1 cellular context compared by ENCODE assay signal in genomic region chr10:63738410-63738809, GRCh38.
A peak's percentile ranks its signal among the peaks of the same experiment; 100 is the strongest.
TF ChIP-seq lines count a peak whose summit lies in the region.

No MANE protein-coding gene starts in this region.

TF ChIP-seq in HepG2, 621 proteins besides CTCF, POLR2A, EP300 and RAD21 (continued from another document and continues in another):
- TF ChIP-seq ZNF225 (CRISPR knock-in tag; IDR thresholded peaks at IDR 0.05) (no peak), SRY (CRISPR knock-in tag; IDR thresholded peaks at IDR 0.05) (peak; percentile 35; the same call in 1 of the 2 replicates), POGZ (CRISPR knock-in tag; IDR thresholded peaks at IDR 0.05) (peak; percentile 100), SKIL (CRISPR knock-in tag; IDR thresholded peaks at IDR 0.05; ENCODE audit: borderline replicate concordance) (no peak), HNF1B (CRISPR knock-in tag; IDR thresholded peaks at IDR 0.05) (peak; percentile 71; the same call in 1 of the 2 replicates), SALL1 (CRISPR knock-in tag; IDR thresholded peaks at IDR 0.05) (peak; percentile 96), NR2F1 (CRISPR knock-in tag; IDR thresholded peaks at IDR 0.05) (peak; percentile 92 to 97), RXRA (CRISPR knock-in tag; IDR thresholded peaks at IDR 0.05) (peak; percentile 89), STAT5B (CRISPR knock-in tag; IDR thresholded peaks at IDR 0.05) (no peak), HHEX (CRISPR knock-in tag; IDR thresholded peaks at IDR 0.05) (0 out of 2 replicates have a peak, but pooled peaks have one; percentile 58), ZSCAN12 (CRISPR knock-in tag; IDR thresholded peaks at IDR 0.05) (no peak), MED1 (CRISPR knock-in tag; IDR thresholded peaks at IDR 0.05) (peak; percentile 89), RCOR2 (CRISPR knock-in tag; IDR thresholded peaks at IDR 0.05) (peak; percentile 95), TRIM24 (CRISPR knock-in tag; IDR thresholded peaks at IDR 0.05) (peak; percentile 98), CEBPB (IDR thresholded peaks at IDR 0.05; ENCODE audit: borderline replicate concordance, low read depth, low read length) (peak; percentile 95), ZNF431 (CRISPR knock-in tag; IDR thresholded peaks at IDR 0.05; ENCODE audit: borderline replicate concordance, low read depth) (peak; percentile 45; the same call in 1 of the 2 replicates), MEIS2 (CRISPR knock-in tag; IDR thresholded peaks at IDR 0.05) (0 out of 2 replicates have a peak, but pooled peaks have one; percentile 47), ZNF724P (CRISPR knock-in tag; IDR thresholded peaks at IDR 0.05; ENCODE audit: borderline replicate concordance) (no peak), THRA (CRISPR knock-in tag; IDR thresholded peaks at IDR 0.05; ENCODE audit: borderline replicate concordance) (peak; percentile 78; the same call in 1 of the 2 replicates), FOXA1 (IDR thresholded peaks at IDR 0.05) (no peak), FOXA1 (CRISPR knock-in tag; IDR thresholded peaks at IDR 0.05) (peak; percentile 35; the same call in 1 of the 2 replicates), KAT8 (CRISPR knock-in tag; IDR thresholded peaks at IDR 0.05) (peak; percentile 55; the same call in 1 of the 2 replicates), DMTF1 (CRISPR knock-in tag; IDR thresholded peaks at IDR 0.05) (no peak), ZSCAN9 (CRISPR knock-in tag; IDR thresholded peaks at IDR 0.05; ENCODE audit: borderline replicate concordance) (no peak), CREB1 (IDR thresholded peaks at IDR 0.05) (no peak), CREB1 (CRISPR knock-in tag; IDR thresholded peaks at IDR 0.05) (peak; percentile 62; the same call in 1 of the 2 replicates), ZNF317 (CRISPR knock-in tag; IDR thresholded peaks at IDR 0.05) (0 out of 2 replicates have a peak, but pooled peaks have one; percentile 54), RFX1 (IDR thresholded peaks at IDR 0.05) (no peak), ZNF792 (CRISPR knock-in tag; IDR thresholded peaks at IDR 0.05) (0 out of 2 replicates have a peak, but pooled peaks have one; percentile 60), ZNF205 (CRISPR knock-in tag; IDR thresholded peaks at IDR 0.05) (no peak), ZNF800 (CRISPR knock-in tag; IDR thresholded peaks at IDR 0.05) (no peak), XRCC5 (optimal IDR thresholded peaks at IDR 0.05; ENCODE audit: low read length) (no peak), AGO1 (IDR thresholded peaks at IDR 0.05; ENCODE audit: low read depth, low read length, poor library complexity, severe bottlenecking) (no peak), ARID3A (IDR thresholded peaks at IDR 0.05; ENCODE audit: low read depth, low read length) (0 out of 2 replicates have a peak, but pooled peaks have one; percentile 13), MBD4 (IDR thresholded peaks at IDR 0.05; ENCODE audit: borderline replicate concordance, low read length) (peak; percentile 85; the same call in 1 of the 2 replicates), ZNF407 (CRISPR knock-in tag; IDR thresholded peaks at IDR 0.05; ENCODE audit: not compliant biosample characterization) (no peak), ZNF784 (CRISPR knock-in tag; IDR thresholded peaks at IDR 0.05; ENCODE audit: borderline replicate concordance) (peak; percentile 81; the same call in 1 of the 2 replicates), RBM39 (IDR thresholded peaks at IDR 0.05; ENCODE audit: low read depth, low read length, poor library complexity, severe bottlenecking) (no peak), MIER3 (CRISPR knock-in tag; IDR thresholded peaks at IDR 0.05; ENCODE audit: borderline replicate concordance) (peak; percentile 95; the same call in 1 of the 2 replicates), NR2F6 (IDR thresholded peaks at IDR 0.05) (peak; percentile 75), NR2F6 (CRISPR knock-in tag; IDR thresholded peaks at IDR 0.05) (peak; percentile 86)
